1 cellular context compared by ENCODE assay signal in the genomic region with DNA sequence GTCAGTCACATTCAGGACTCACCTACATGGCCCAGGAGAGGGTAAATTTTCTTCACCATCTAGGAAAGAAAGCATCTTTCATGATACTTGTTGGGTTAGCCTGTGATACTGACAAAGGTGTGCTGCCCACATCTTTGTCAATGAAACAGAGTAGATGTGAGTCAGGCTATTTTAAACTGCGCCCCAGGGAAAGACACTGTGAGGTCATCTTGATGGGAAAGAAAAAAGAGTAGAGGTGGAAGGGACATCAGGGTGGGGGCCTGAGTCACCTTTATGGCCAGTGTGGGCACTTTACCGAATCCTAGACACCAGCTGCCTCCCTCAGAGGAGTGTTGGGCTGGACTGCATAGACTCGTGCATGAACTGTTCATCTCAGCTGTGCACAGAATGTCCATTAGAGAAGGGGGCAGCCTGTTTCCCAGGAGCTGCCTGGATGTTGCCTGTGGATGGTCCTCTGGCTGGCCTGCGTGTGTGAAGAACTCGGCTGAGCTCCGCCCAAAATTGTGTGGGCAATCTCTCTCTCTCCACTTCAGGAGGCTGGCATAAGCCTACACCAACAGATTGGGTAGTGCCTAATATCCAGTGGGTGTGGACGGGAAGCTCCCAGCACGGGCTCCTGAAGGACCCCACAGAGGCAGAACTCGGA.
TF ChIP-seq lines count a peak whose summit lies in the region.

No MANE protein-coding gene starts in this region.

TF ChIP-seq in GM23338, 12 proteins besides CTCF, POLR2A, EP300 and RAD21:
- TF ChIP-seq, protein P1, sequence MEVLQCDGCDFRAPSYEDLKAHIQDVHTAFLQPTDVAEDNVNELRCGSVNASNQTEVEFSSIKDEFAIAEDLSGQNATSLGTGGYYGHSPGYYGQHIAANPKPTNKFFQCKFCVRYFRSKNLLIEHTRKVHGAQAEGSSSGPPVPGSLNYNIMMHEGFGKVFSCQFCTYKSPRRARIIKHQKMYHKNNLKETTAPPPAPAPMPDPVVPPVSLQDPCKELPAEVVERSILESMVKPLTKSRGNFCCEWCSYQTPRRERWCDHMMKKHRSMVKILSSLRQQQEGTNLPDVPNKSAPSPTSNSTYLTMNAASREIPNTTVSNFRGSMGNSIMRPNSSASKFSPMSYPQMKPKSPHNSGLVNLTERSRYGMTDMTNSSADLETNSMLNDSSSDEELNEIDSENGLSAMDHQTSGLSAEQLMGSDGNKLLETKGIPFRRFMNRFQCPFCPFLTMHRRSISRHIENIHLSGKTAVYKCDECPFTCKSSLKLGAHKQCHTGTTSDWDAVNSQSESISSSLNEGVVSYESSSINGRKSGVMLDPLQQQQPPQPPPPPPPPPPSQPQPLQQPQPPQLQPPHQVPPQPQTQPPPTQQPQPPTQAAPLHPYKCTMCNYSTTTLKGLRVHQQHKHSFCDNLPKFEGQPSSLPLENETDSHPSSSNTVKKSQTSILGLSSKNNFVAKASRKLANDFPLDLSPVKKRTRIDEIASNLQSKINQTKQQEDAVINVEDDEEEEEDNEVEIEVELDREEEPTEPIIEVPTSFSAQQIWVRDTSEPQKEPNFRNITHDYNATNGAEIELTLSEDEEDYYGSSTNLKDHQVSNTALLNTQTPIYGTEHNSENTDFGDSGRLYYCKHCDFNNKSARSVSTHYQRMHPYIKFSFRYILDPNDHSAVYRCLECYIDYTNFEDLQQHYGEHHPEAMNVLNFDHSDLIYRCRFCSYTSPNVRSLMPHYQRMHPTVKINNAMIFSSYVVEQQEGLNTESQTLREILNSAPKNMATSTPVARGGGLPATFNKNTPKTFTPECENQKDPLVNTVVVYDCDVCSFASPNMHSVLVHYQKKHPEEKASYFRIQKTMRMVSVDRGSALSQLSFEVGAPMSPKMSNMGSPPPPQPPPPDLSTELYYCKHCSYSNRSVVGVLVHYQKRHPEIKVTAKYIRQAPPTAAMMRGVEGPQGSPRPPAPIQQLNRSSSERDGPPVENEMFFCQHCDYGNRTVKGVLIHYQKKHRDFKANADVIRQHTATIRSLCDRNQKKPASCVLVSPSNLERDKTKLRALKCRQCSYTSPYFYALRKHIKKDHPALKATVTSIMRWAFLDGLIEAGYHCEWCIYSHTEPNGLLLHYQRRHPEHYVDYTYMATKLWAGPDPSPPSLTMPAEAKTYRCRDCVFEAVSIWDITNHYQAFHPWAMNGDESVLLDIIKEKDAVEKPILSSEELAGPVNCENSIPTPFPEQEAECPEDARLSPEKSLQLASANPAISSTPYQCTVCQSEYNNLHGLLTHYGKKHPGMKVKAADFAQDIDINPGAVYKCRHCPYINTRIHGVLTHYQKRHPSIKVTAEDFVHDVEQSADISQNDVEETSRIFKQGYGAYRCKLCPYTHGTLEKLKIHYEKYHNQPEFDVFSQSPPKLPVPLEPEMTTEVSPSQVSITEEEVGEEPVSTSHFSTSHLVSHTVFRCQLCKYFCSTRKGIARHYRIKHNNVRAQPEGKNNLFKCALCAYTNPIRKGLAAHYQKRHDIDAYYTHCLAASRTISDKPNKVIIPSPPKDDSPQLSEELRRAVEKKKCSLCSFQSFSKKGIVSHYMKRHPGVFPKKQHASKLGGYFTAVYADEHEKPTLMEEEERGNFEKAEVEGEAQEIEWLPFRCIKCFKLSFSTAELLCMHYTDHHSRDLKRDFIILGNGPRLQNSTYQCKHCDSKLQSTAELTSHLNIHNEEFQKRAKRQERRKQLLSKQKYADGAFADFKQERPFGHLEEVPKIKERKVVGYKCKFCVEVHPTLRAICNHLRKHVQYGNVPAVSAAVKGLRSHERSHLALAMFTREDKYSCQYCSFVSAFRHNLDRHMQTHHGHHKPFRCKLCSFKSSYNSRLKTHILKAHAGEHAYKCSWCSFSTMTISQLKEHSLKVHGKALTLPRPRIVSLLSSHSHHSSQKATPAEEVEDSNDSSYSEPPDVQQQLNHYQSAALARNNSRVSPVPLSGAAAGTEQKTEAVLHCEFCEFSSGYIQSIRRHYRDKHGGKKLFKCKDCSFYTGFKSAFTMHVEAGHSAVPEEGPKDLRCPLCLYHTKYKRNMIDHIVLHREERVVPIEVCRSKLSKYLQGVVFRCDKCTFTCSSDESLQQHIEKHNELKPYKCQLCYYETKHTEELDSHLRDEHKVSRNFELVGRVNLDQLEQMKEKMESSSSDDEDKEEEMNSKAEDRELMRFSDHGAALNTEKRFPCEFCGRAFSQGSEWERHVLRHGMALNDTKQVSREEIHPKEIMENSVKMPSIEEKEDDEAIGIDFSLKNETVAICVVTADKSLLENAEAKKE (CRISPR knock-in tag; IDR thresholded peaks at IDR 0.05): no peak
